1 cellular context compared by ENCODE assay signal in genomic region chr2:54708584-54709340, GRCh38.
TF ChIP-seq lines count a peak whose summit lies in the region.

No MANE protein-coding gene starts in this region.

TF ChIP-seq in HepG2, 621 proteins besides CTCF, POLR2A, EP300 and RAD21 (continued from another document):
- TF ChIP-seq THAP9 (CRISPR knock-in tag; IDR thresholded peaks at IDR 0.05; ENCODE audit: borderline replicate concordance) (no peak), NFE2 (CRISPR knock-in tag; IDR thresholded peaks at IDR 0.05) (no peak), ATF1 (CRISPR knock-in tag; IDR thresholded peaks at IDR 0.05) (no peak)
TF ChIP-seq in HepG2: peak in this region for 0.
